In the genomic region with DNA sequence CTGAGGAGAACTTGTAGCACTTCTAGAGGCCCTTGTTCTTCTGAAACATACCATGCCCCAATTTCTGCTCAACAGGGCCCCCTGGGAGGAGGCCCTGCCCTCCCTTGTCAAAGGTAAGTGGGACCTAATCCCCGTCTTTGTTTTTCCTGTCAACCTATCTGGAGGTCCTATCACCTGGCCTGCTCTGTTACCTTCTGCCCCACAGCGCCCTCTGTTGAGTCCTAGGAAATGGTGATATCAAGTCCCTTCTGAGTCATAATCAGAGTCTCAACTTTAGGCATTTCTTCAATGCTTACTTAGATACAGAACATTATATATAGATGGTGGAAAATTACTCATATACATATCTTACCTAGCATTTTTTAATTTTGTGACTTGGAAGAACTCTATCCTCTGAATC, we compare ENCODE assay signal across 10 cellular contexts. TPM values are rescaled to one million over a fixed set of nuclear protein-coding genes. Genes with fewer than 3 reads are reported as not detected.
DNase-seq lines count a peak whose midpoint lies in the region; ATAC-seq and TF ChIP-seq lines count a peak whose summit lies in the region.
"Had no signal": no experiment of that assay in that cellular context is flagged by ENCODE, and none has a peak within 500 bp of the region (broad histone marks: within the 10 kb centered on the region; RNA-seq: fewer than 3 reads in every experiment).

No MANE protein-coding gene starts in this region.

- H3K79me2 ChIP-seq in GM23338 (replicated peaks; ENCODE audit: insufficient read depth) (no peaks in the 10 kb centered on the region), PC-3 (ENCODE audit: low read length) (no peaks in the 10 kb centered on the region)

- H3K27ac Mint-ChIP-seq in GM23338 (no peak overlapping the region), naive B cell (no peak overlapping the region)

- no peaks in the 10 kb centered on the region for H3K27me3 ChIP-seq in GM23338 (ENCODE audit: insufficient read depth)
- H3K27me3 ChIP-seq in PC-3 (ENCODE audit: low read length), result peaks cover 43% of the 10 kb centered on the region
- H3K27me3 ChIP-seq: BLaER1 had no signal

- H3K4me1 ChIP-seq in GM23338 (ENCODE audit: insufficient read depth), result no peaks in the 10 kb centered on the region
- no peaks in the 10 kb centered on the region for H3K4me1 ChIP-seq in PC-3 (ENCODE audit: insufficient read depth, low read length)

- no peaks in the 10 kb centered on the region for H3K36me3 Mint-ChIP-seq in GM23338 (ENCODE audit: low read depth)
- H3K36me3 Mint-ChIP-seq in naive B cell, result peaks cover 0 to 3% of the 10 kb centered on the region in 2 donors

- H3K27ac ChIP-seq in GM23338 (ENCODE audit: low read depth) (no peak overlapping the region), PC-3 (ENCODE audit: low read length) (no peak overlapping the region)
- H3K27ac ChIP-seq: BLaER1 had no signal

- no peak overlapping the region for H3K4me2 ChIP-seq in GM23338
- no peak overlapping the region for H3K4me2 ChIP-seq in PC-3 (ENCODE audit: low read length)
- H3K4me2 ChIP-seq: BLaER1 had no signal

- H3K4me3 Mint-ChIP-seq in GM23338 (no peak overlapping the region), naive B cell (no peak overlapping the region)

- H2AFZ ChIP-seq in GM23338, result no peak overlapping the region
- no peak overlapping the region for H2AFZ ChIP-seq in PC-3 (ENCODE audit: low read length)

- H3K36me3 ChIP-seq in GM23338 (ENCODE audit: insufficient read depth), result no peaks in the 10 kb centered on the region
- H3K36me3 ChIP-seq in PC-3 (ENCODE audit: low read depth, low read length), result no peaks in the 10 kb centered on the region
- H3K36me3 ChIP-seq: BLaER1 had no signal

- H3K9ac ChIP-seq in PC-3 (ENCODE audit: low read length), result no peak overlapping the region
- H3K9ac ChIP-seq: BLaER1 had no signal

- H4K20me1 ChIP-seq in GM23338 (replicated peaks; ENCODE audit: insufficient read depth) (no peaks in the 10 kb centered on the region), PC-3 (ENCODE audit: low read length) (no peaks in the 10 kb centered on the region)
- H4K20me1 ChIP-seq: BLaER1 had no signal

- TF ChIP-seq CTCF in GM23338 (conservative IDR thresholded peaks at IDR 0.05; ENCODE audit: low read depth in 2 of 2) (peak; percentile 84 to 90), PC-3 (conservative IDR thresholded peaks at IDR 0.05; ENCODE audit: low read depth, low read length) (peak; percentile 52)

- peak; percentile 91 for ATAC-seq in GM23338
- no peak for ATAC-seq in PC-3
- ATAC-seq in naive B cell (ENCODE audit: low read depth in 2 of 2), result peak; percentile 68 to 77
- ATAC-seq in GM19452 (IDR thresholded peaks at IDR 0.05; ENCODE audit: unreplicated experiment), result no peak

- intact Hi-C loops in PC-3 (cut with micrococcal nuclease), result no loop called here

- POLR2A ChIA-PET in PC-3 (lab: Charles Lee; ENCODE audit: unreplicated experiment), result no interaction called here

- DNase-seq in SHP77 (lab: John Stamatoyannopoulos, UW) (peak; percentile 4 to 16), SHP77 treated with DMSO at 0.1 percent for 48 hours (lab: John Stamatoyannopoulos, UW) (no peak), GM23338 (ENCODE audit: low spot score) (peak; percentile 82), PC-3 (peak; percentile 20), naive B cell (peak; percentile 42), hippocampal formation (lab: John Stamatoyannopoulos, UW) (no peak), NCI-H2029 treated with DMSO at 0.1 percent for 48 hours (lab: John Stamatoyannopoulos, UW) (no peak)

- H3K4me3 ChIP-seq in GM23338, result no peak overlapping the region
- H3K4me3 ChIP-seq in PC-3 (ENCODE audit: low read length), result no peak overlapping the region
- H3K4me3 ChIP-seq: BLaER1 had no signal

- no peaks in the 10 kb centered on the region for H3K27me3 Mint-ChIP-seq in GM23338 (ENCODE audit: insufficient read depth, low read depth, poor library complexity)
- peaks cover 6 to 21% (median 11%) of the 10 kb centered on the region in 3 donors for H3K27me3 Mint-ChIP-seq in naive B cell

- H3K9me3 ChIP-seq in PC-3 (ENCODE audit: low read length), result no peaks in the 10 kb centered on the region
- H3K9me3 ChIP-seq: BLaER1 had no signal

- BruUV-seq in PC-3 (replicated peaks; lab: Mats Ljungman, UMichigan), result no TSS peak

- H3K4me1 Mint-ChIP-seq in GM23338 (no peaks in the 10 kb centered on the region; the same call in 2 of the 3 replicates), naive B cell (peaks cover 7 to 15% (median 9%) of the 10 kb centered on the region in 3 donors)

- CTCF ChIA-PET in PC-3 (lab: Charles Lee), result no interaction called here

- H3K9me2 ChIP-seq in GM23338 (ENCODE audit: insufficient read depth) (peaks cover 8% of the 10 kb centered on the region; the same call in 1 of the 2 replicates), PC-3 (replicated peaks; ENCODE audit: low read length) (no peaks in the 10 kb centered on the region)

- H3K9me3 Mint-ChIP-seq in GM23338 (no peaks in the 10 kb centered on the region), naive B cell (no peaks in the 10 kb centered on the region)

- H3F3A ChIP-seq in GM23338 (replicated peaks; ENCODE audit: low read depth), result no peaks in the 10 kb centered on the region
- no peaks in the 10 kb centered on the region for H3F3A ChIP-seq in PC-3 (ENCODE audit: low read length, unreplicated experiment)

TF ChIP-seq in GM23338, 12 proteins besides CTCF, POLR2A, EP300 and RAD21:
- TF ChIP-seq ZNF331 (CRISPR knock-in tag; IDR thresholded peaks at IDR 0.05; ENCODE audit: low read depth), result no peak
- TF ChIP-seq, protein P1, sequence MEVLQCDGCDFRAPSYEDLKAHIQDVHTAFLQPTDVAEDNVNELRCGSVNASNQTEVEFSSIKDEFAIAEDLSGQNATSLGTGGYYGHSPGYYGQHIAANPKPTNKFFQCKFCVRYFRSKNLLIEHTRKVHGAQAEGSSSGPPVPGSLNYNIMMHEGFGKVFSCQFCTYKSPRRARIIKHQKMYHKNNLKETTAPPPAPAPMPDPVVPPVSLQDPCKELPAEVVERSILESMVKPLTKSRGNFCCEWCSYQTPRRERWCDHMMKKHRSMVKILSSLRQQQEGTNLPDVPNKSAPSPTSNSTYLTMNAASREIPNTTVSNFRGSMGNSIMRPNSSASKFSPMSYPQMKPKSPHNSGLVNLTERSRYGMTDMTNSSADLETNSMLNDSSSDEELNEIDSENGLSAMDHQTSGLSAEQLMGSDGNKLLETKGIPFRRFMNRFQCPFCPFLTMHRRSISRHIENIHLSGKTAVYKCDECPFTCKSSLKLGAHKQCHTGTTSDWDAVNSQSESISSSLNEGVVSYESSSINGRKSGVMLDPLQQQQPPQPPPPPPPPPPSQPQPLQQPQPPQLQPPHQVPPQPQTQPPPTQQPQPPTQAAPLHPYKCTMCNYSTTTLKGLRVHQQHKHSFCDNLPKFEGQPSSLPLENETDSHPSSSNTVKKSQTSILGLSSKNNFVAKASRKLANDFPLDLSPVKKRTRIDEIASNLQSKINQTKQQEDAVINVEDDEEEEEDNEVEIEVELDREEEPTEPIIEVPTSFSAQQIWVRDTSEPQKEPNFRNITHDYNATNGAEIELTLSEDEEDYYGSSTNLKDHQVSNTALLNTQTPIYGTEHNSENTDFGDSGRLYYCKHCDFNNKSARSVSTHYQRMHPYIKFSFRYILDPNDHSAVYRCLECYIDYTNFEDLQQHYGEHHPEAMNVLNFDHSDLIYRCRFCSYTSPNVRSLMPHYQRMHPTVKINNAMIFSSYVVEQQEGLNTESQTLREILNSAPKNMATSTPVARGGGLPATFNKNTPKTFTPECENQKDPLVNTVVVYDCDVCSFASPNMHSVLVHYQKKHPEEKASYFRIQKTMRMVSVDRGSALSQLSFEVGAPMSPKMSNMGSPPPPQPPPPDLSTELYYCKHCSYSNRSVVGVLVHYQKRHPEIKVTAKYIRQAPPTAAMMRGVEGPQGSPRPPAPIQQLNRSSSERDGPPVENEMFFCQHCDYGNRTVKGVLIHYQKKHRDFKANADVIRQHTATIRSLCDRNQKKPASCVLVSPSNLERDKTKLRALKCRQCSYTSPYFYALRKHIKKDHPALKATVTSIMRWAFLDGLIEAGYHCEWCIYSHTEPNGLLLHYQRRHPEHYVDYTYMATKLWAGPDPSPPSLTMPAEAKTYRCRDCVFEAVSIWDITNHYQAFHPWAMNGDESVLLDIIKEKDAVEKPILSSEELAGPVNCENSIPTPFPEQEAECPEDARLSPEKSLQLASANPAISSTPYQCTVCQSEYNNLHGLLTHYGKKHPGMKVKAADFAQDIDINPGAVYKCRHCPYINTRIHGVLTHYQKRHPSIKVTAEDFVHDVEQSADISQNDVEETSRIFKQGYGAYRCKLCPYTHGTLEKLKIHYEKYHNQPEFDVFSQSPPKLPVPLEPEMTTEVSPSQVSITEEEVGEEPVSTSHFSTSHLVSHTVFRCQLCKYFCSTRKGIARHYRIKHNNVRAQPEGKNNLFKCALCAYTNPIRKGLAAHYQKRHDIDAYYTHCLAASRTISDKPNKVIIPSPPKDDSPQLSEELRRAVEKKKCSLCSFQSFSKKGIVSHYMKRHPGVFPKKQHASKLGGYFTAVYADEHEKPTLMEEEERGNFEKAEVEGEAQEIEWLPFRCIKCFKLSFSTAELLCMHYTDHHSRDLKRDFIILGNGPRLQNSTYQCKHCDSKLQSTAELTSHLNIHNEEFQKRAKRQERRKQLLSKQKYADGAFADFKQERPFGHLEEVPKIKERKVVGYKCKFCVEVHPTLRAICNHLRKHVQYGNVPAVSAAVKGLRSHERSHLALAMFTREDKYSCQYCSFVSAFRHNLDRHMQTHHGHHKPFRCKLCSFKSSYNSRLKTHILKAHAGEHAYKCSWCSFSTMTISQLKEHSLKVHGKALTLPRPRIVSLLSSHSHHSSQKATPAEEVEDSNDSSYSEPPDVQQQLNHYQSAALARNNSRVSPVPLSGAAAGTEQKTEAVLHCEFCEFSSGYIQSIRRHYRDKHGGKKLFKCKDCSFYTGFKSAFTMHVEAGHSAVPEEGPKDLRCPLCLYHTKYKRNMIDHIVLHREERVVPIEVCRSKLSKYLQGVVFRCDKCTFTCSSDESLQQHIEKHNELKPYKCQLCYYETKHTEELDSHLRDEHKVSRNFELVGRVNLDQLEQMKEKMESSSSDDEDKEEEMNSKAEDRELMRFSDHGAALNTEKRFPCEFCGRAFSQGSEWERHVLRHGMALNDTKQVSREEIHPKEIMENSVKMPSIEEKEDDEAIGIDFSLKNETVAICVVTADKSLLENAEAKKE (CRISPR knock-in tag; IDR thresholded peaks at IDR 0.05), result peak; percentile 79

RNA-seq across cellular contexts. Expression of gene FCRL4, which starts 28.2 kb away (rescaled TPM):
- not detected in 2 replicates for total RNA-seq in GM23338 (2014; rRNA removed; shearing (Covaris generic))
- polyA plus RNA-seq in GM23338 (2016; fragmentation: Nextera tagmentation; extraction: Ambion mirVana), result not detected in 2 replicates
- total RNA-seq in PC-3 (2014; rRNA removed), result not detected in 2 replicates
- under 1 TPM in 3 of 6 donors, not detected in 3; 0.08 to 0.23 (median 0.09) TPM for polyA plus RNA-seq in naive B cell (ENCODE audit: low read depth in 6 of 6)
- total RNA-seq: dermis microvascular lymphatic vessel endothelial cell had no signal

Comparison
In these comparisons a context has a peak if more than half of its experiments do, and no peak if none do; other contexts are left out.
1. DNase-seq: peak in SHP77 (2 of 2), GM23338 (single experiment), PC-3 (single experiment) and naive B cell (single experiment); none in SHP77 treated with DMSO at 0.1 percent for 48 hours (single experiment), hippocampal formation (0 of 2) and NCI-H2029 treated with DMSO at 0.1 percent for 48 hours (single experiment).
2. ATAC-seq: peak in GM23338 (single experiment) and naive B cell (2 of 2); none in PC-3 (single experiment) and GM19452 (single experiment).